19 cellular contexts compared by ENCODE assay signal in the genomic region with DNA sequence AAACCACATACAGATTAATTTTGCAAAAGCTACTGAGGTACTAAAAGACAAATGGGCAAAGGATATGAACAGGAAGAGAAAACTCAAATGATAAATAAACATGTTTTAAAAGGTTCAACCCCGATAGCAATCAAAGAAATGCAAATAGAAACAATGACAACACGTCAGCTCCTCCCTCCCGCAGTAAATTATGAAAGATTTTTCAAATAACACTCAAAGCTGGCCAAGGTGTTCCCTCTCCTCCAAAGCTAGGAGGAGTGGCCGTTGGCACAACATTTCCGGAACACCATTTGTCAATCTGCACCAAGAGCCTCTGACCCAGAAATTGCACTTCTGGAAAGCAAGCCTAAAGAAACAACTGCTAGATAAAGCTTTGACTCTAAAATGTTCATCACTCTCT. TPM values are rescaled to one million over a fixed set of nuclear protein-coding genes. Genes with fewer than 3 reads are reported as not detected.
DNase-seq lines count a peak whose midpoint lies in the region; ATAC-seq and TF ChIP-seq lines count a peak whose summit lies in the region.
"Had no signal": no experiment of that assay in that cellular context is flagged by ENCODE, and none has a peak within 500 bp of the region (broad histone marks: within the 10 kb centered on the region; RNA-seq: fewer than 3 reads in every experiment).

No MANE protein-coding gene starts in this region.

- H3K4me3 ChIP-seq in left lung (no peak overlapping the region), suprapubic skin (no peak overlapping the region)
- H3K4me3 ChIP-seq: GM12878 had no signal

- H3K9me3 ChIP-seq in left lung (no peaks in the 10 kb centered on the region), suprapubic skin (no peaks in the 10 kb centered on the region)

- TF ChIP-seq EP300 in suprapubic skin (IDR thresholded peaks at IDR 0.05): no peak

- no peaks in the 10 kb centered on the region for H3K27me3 Mint-ChIP-seq in WTC11 (ENCODE audit: low read depth)
- H3K27me3 Mint-ChIP-seq: activated CD8-positive, alpha-beta memory T cell treated with anti-CD3 and anti-CD28 coated beads, Interleukin-2, amount 10 ng/mL, durations not matched to agents 7 days and 5 days had no signal

- intact Hi-C loops in left lung (cut with DNase I): no loop called here

- CTCF ChIA-PET in WTC11 (lab: Charles Lee): interaction anchor here (0.7 kb wide), 1 partner anchor 83 kb away, joined by 3 read pairs; no protein-coding TSS in a partner anchor

- no peaks in the 10 kb centered on the region for H3K27me3 ChIP-seq in left lung
- no peaks in the 10 kb centered on the region for H3K27me3 ChIP-seq in suprapubic skin

- WGBS in suprapubic skin: 27% methylated on average over 5 of the region's 5 CpGs

- H3K4me1 Mint-ChIP-seq in WTC11: 0 out of 2 replicates have a peak, but pooled peaks cover 8% of the 10 kb centered on the region
- H3K4me1 Mint-ChIP-seq: activated CD8-positive, alpha-beta memory T cell treated with anti-CD3 and anti-CD28 coated beads, Interleukin-2, amount 10 ng/mL, durations not matched to agents 7 days and 5 days; CD4-positive, alpha-beta memory T cell had no signal

- H3K4me3 Mint-ChIP-seq in WTC11: no peak overlapping the region
- H3K4me3 Mint-ChIP-seq: activated CD8-positive, alpha-beta memory T cell treated with anti-CD3 and anti-CD28 coated beads, Interleukin-2, amount 10 ng/mL, durations not matched to agents 7 days and 5 days; CD4-positive, alpha-beta memory T cell; effector memory CD8-positive, alpha-beta T cell had no signal

- TF ChIP-seq CTCF in WTC11 (IDR thresholded peaks at IDR 0.05) (no peak), left lung (IDR thresholded peaks at IDR 0.05) (no peak), suprapubic skin (IDR thresholded peaks at IDR 0.05) (no peak)

- H3K9me3 Mint-ChIP-seq in WTC11: no peaks in the 10 kb centered on the region
- H3K9me3 Mint-ChIP-seq: CD4-positive, alpha-beta memory T cell; effector memory CD8-positive, alpha-beta T cell had no signal

- DNase-seq in DMS153 (lab: John Stamatoyannopoulos, UW) (peak; percentile 10), DMS153 treated with DMSO at 0.1 percent for 48 hours (lab: John Stamatoyannopoulos, UW; ENCODE audit: unreplicated experiment) (no peak), WTC11 (ENCODE audit: low spot score) (no peak), left lung (peak in 1 of 2 donors; percentile 52), suprapubic skin (ENCODE audit: low spot score in 2 of 2) (no peak), activated T-cell treated with anti-CD3 and anti-CD28 coated beads for 4 hours (no peak), H4 (ENCODE audit: low spot score) (no peak)
- DNase-seq: 8988T; activated CD8-positive, alpha-beta memory T cell treated with anti-CD3 and anti-CD28 coated beads, Interleukin-2, amount 10 ng/mL, durations not matched to agents 7 days and 5 days; activated naive CD4-positive, alpha-beta T cell; CD4-positive, alpha-beta memory T cell; effector memory CD8-positive, alpha-beta T cell; EL; foreskin fibroblast; MM.1S; OCI-M1; WERI-Rb-1 had no signal

- H3K36me3 ChIP-seq in left lung: peaks cover 0 to 8% of the 10 kb centered on the region in 2 donors
- peaks cover 9% of the 10 kb centered on the region for H3K36me3 ChIP-seq in suprapubic skin

- H3K27ac ChIP-seq in left lung (peak overlapping the region; percentile 60 to 70), suprapubic skin (peak overlapping the region; percentile 60)
- H3K27ac ChIP-seq: WERI-Rb-1 had no signal

- POLR2A ChIA-PET in WTC11 (lab: Charles Lee): interaction anchor here (0.6 kb wide), 2 partner anchors 41 to 64 kb away, joined by 3 to 6 read pairs; no protein-coding TSS in a partner anchor

- TF ChIP-seq POLR2A in suprapubic skin (IDR thresholded peaks at IDR 0.05): no peak

- H3K4me1 ChIP-seq in left lung: peaks cover 0 to 31% of the 10 kb centered on the region in 2 donors
- peaks cover 42% of the 10 kb centered on the region for H3K4me1 ChIP-seq in suprapubic skin

- no peak for ATAC-seq in WTC11
- peak; percentile 86 for ATAC-seq in left lung
- no peak for ATAC-seq in HG03460 (IDR thresholded peaks at IDR 0.05; ENCODE audit: unreplicated experiment)
- ATAC-seq: activated CD8-positive, alpha-beta memory T cell treated with anti-CD3 and anti-CD28 coated beads, Interleukin-2, amount 10 ng/mL, durations not matched to agents 7 days and 5 days; effector memory CD8-positive, alpha-beta T cell; GM12878 had no signal

- H3K27ac Mint-ChIP-seq in WTC11: peak overlapping the region; percentile 77; the same call in 1 of the 2 replicates
- H3K27ac Mint-ChIP-seq: activated CD8-positive, alpha-beta memory T cell treated with anti-CD3 and anti-CD28 coated beads, Interleukin-2, amount 10 ng/mL, durations not matched to agents 7 days and 5 days; CD4-positive, alpha-beta memory T cell; effector memory CD8-positive, alpha-beta T cell had no signal

- peaks cover 15% of the 10 kb centered on the region for H3K36me3 Mint-ChIP-seq in WTC11
- H3K36me3 Mint-ChIP-seq: activated CD8-positive, alpha-beta memory T cell treated with anti-CD3 and anti-CD28 coated beads, Interleukin-2, amount 10 ng/mL, durations not matched to agents 7 days and 5 days; CD4-positive, alpha-beta memory T cell had no signal

TF ChIP-seq in WTC11, 78 proteins besides CTCF, POLR2A, EP300 and RAD21:
- TF ChIP-seq ZNF263 (CRISPR knock-in tag; IDR thresholded peaks at IDR 0.05; ENCODE audit: low read depth) (no peak), HMGA2 (CRISPR knock-in tag; IDR thresholded peaks at IDR 0.05) (no peak), SOX15 (CRISPR knock-in tag; IDR thresholded peaks at IDR 0.05) (no peak), JUN (CRISPR knock-in tag; IDR thresholded peaks at IDR 0.05) (no peak), ZBTB21 (CRISPR knock-in tag; IDR thresholded peaks at IDR 0.05; ENCODE audit: borderline replicate concordance) (no peak), ETV6 (CRISPR knock-in tag; IDR thresholded peaks at IDR 0.05) (no peak)
TF ChIP-seq in WTC11: peak in this region for 0.

RNA-seq across cellular contexts. Expression of gene INSR, which starts 28.3 kb away (rescaled TPM):
- total RNA-seq in WTC11 (2021): 32.0 to 35.9 TPM (median 32.5 TPM) in 3 replicates
- total RNA-seq in left lung: 10 to 100 TPM; 21.2 to 22.8 TPM
- total RNA-seq in suprapubic skin: 100 to 1,000 TPM in 1 of 4 donors, 10 to 100 TPM in 3; 51.5 to 173 (median 77.8) TPM
- 3.3 and 3.8 TPM in 2 replicates for total RNA-seq in H4 (2014; rRNA removed; shearing (Covaris generic))
